In the genomic region with DNA sequence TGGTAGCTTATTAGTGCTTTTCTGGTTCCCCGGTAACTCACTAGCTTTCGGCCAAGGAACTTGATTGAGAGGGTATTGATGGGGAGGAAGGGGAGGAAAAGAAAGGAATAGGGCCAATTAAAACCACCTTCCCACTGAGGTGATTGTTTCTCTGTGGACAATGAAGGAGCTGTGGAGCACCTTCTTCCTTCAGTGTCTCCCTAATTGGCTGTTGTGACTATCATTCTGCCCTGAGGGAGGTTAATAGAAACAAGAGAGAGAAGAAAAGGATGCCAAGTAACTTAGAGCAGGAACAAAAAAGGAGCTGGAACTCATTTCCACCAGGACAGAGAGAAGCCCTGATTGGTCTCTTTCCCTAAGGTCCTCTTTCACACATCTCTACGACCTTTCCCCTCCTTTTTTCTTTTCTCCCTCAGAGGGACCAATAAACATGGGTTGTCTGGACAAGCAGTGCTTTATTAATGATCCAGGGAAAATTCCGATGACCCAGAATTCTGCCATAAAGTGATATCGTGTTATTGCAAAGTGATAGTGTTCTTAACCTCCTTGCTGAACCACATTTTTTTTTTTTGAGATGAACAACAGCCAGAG, we compare ENCODE assay signal across 16 cellular contexts.
"Had no signal": no experiment of that assay in that cellular context is flagged by ENCODE, and none has a peak within 500 bp of the region (broad histone marks: within the 10 kb centered on the region; RNA-seq: fewer than 3 reads in every experiment).

No MANE protein-coding gene starts in this region.

- H3K9me3 ChIP-seq: pancreas, transverse colon, vagina had no signal

- FAIRE-seq: kidney, pancreas had no signal

- ATAC-seq: pancreas had no signal

- H3K4me3 ChIP-seq: pancreas, transverse colon, vagina had no signal

- H3K27me3 ChIP-seq: dorsolateral prefrontal cortex, pancreas, transverse colon, vagina had no signal

- H3K36me3 ChIP-seq: pancreas, transverse colon, vagina had no signal

- H3K27ac ChIP-seq: pancreas, transverse colon, vagina had no signal

- H3K4me1 Mint-ChIP-seq: activated B cell treated with CpG ODN at 0.5 μM for 24 hours; activated naive CD8-positive, alpha-beta T cell treated with anti-CD3 and anti-CD28 coated beads, Interleukin-2, amount 10 ng/mL, durations not matched to agents 7 days and 5 days had no signal

- DNase-seq: activated B cell treated with CpG ODN at 0.5 μM for 24 hours; activated CD4-positive, alpha-beta T cell treated with anti-CD3 and anti-CD28 coated beads for 48 hours; activated CD8-positive, alpha-beta memory T cell treated with anti-CD3 and anti-CD28 coated beads, Interleukin-2, amount 50 U/mL, for 48 hours; activated gamma-delta T cell treated with Interleukin-2 at 50 U/mL for 16 hours; activated naive CD8-positive, alpha-beta T cell treated with anti-CD3 and anti-CD28 coated beads, Interleukin-2, amount 10 ng/mL, durations not matched to agents 7 days and 5 days; anterior cingulate cortex; dorsolateral prefrontal cortex; endodermal cell; erythroblast; kidney; pancreas; stimulated activated CD4-positive, alpha-beta T cell treated with anti-CD3 and anti-CD28 coated beads, Interleukin-4, amount 100 ng/mL, for 24 hours; stimulated activated naive CD4-positive, alpha-beta T cell treated with Interleukin-2 at 50 U/mL for 16 hours; SW 1271; transverse colon had no signal

- H3K27ac Mint-ChIP-seq: activated B cell treated with CpG ODN at 0.5 μM for 24 hours; activated naive CD8-positive, alpha-beta T cell treated with anti-CD3 and anti-CD28 coated beads, Interleukin-2, amount 10 ng/mL, durations not matched to agents 7 days and 5 days; endodermal cell had no signal

- H3K9me3 Mint-ChIP-seq: activated B cell treated with CpG ODN at 0.5 μM for 24 hours; activated naive CD8-positive, alpha-beta T cell treated with anti-CD3 and anti-CD28 coated beads, Interleukin-2, amount 10 ng/mL, durations not matched to agents 7 days and 5 days; endodermal cell had no signal

- H3K27me3 Mint-ChIP-seq: activated B cell treated with CpG ODN at 0.5 μM for 24 hours had no signal

- H3K36me3 Mint-ChIP-seq: activated naive CD8-positive, alpha-beta T cell treated with anti-CD3 and anti-CD28 coated beads, Interleukin-2, amount 10 ng/mL, durations not matched to agents 7 days and 5 days had no signal

- H3K4me3 Mint-ChIP-seq: activated B cell treated with CpG ODN at 0.5 μM for 24 hours; activated naive CD8-positive, alpha-beta T cell treated with anti-CD3 and anti-CD28 coated beads, Interleukin-2, amount 10 ng/mL, durations not matched to agents 7 days and 5 days; endodermal cell had no signal

- H3K4me1 ChIP-seq: transverse colon, vagina had no signal
